In genomic region chr9:875119-875962, GRCh38 we compare ENCODE assay signal across 27 cellular contexts. TPM values are rescaled to one million over a fixed set of nuclear protein-coding genes. Genes with fewer than 3 reads are reported as not detected.
"Had no signal": no experiment of that assay in that cellular context is flagged by ENCODE, and none has a peak within 500 bp of the region (broad histone marks: within the 10 kb centered on the region; RNA-seq: fewer than 3 reads in every experiment).

No MANE protein-coding gene starts in this region.

- H3K4me3 ChIP-seq: breast epithelium, MG63 had no signal

- H3K4me1 Mint-ChIP-seq: activated naive CD4-positive, alpha-beta T cell treated with anti-CD3 and anti-CD28 coated beads, Interleukin-2, amount 10 ng/mL, durations not matched to agents 7 days and 5 days; T-helper 17 cell; WTC11 had no signal

- H3K27ac Mint-ChIP-seq: activated naive CD4-positive, alpha-beta T cell treated with anti-CD3 and anti-CD28 coated beads, Interleukin-2, amount 10 ng/mL, durations not matched to agents 7 days and 5 days; activated naive CD8-positive, alpha-beta T cell treated with anti-CD3 and anti-CD28 coated beads, Interleukin-2, amount 10 ng/mL, durations not matched to agents 7 days and 5 days; activated T-helper 2 cell treated with anti-CD3 and anti-CD28 coated beads, Interferon-gamma antibody, Interleukin-2, Interleukin-4, amounts not matched to agents 10 μg/mL and 5 μg/mL and 100 μg/mL, durations not matched to agents 14 hours and 24 hours and 36 hours; T-helper 17 cell; WTC11 had no signal

- H3K9me3 Mint-ChIP-seq: activated naive CD4-positive, alpha-beta T cell treated with anti-CD3 and anti-CD28 coated beads, Interleukin-2, amount 10 ng/mL, durations not matched to agents 7 days and 5 days; activated naive CD8-positive, alpha-beta T cell treated with anti-CD3 and anti-CD28 coated beads, Interleukin-2, amount 10 ng/mL, durations not matched to agents 7 days and 5 days; activated T-cell treated with anti-CD3 and anti-CD28 coated beads, Interleukin-2, amount 50 U/mL, for 4 hours; activated T-helper 2 cell treated with anti-CD3 and anti-CD28 coated beads, Interferon-gamma antibody, Interleukin-2, Interleukin-4, amounts not matched to agents 10 μg/mL and 5 μg/mL and 100 μg/mL, durations not matched to agents 14 hours and 24 hours and 36 hours; WTC11 had no signal

- H3K4me3 Mint-ChIP-seq: activated naive CD4-positive, alpha-beta T cell treated with anti-CD3 and anti-CD28 coated beads, Interleukin-2, amount 10 ng/mL, durations not matched to agents 7 days and 5 days; activated naive CD8-positive, alpha-beta T cell treated with anti-CD3 and anti-CD28 coated beads, Interleukin-2, amount 10 ng/mL, durations not matched to agents 7 days and 5 days; activated T-cell treated with anti-CD3 and anti-CD28 coated beads, Interleukin-2, amount 50 U/mL, for 4 hours; T-helper 17 cell; WTC11 had no signal

- DNase-seq: activated CD4-positive, alpha-beta T cell treated with anti-CD3 and anti-CD28 coated beads for 48 hours; activated CD4-positive, alpha-beta T cell treated with anti-CD3 and anti-CD28 coated beads, Interleukin-2, amount 50 U/mL, for 4 hours; activated CD4-positive, CD25-positive, alpha-beta regulatory T cell treated with anti-CD3 and anti-CD28 coated beads, Interleukin-2, amount 50 U/mL, for 72 hours; activated CD8-positive, alpha-beta memory T cell treated with anti-CD3 and anti-CD28 coated beads for 24 hours; activated gamma-delta T cell treated with Interleukin-2 at 50 U/mL for 16 hours; activated naive CD4-positive, alpha-beta T cell treated with anti-CD3 and anti-CD28 coated beads, Interleukin-2, amount 10 ng/mL, durations not matched to agents 7 days and 5 days; activated naive CD8-positive, alpha-beta T cell treated with anti-CD3 and anti-CD28 coated beads, Interleukin-2, amount 10 ng/mL, durations not matched to agents 7 days and 5 days; activated T-cell treated with anti-CD3 and anti-CD28 coated beads, Interleukin-2, amount 50 U/mL, for 4 hours; aorta; caudate nucleus; MG63; MV-4-11; NCI-H1092 treated with DMSO at 0.1 percent for 48 hours; NCI-H1417 treated with DMSO at 0.1 percent for 48 hours; NCI-H1694; NCI-H2029; NCI-H2107; NCI-H510A treated with DMSO at 0.1 percent for 48 hours; NCI-H69; SIG-M5; T-helper 17 cell; T-helper 9 cell had no signal

- H3K36me3 Mint-ChIP-seq: activated naive CD4-positive, alpha-beta T cell treated with anti-CD3 and anti-CD28 coated beads, Interleukin-2, amount 10 ng/mL, durations not matched to agents 7 days and 5 days; activated naive CD8-positive, alpha-beta T cell treated with anti-CD3 and anti-CD28 coated beads, Interleukin-2, amount 10 ng/mL, durations not matched to agents 7 days and 5 days; WTC11 had no signal

RNA-seq across cellular contexts. Expression of gene DMRT1, which starts 33.8 kb away (rescaled TPM):
- total RNA-seq: activated naive CD8-positive, alpha-beta T cell treated with anti-CD3 and anti-CD28 coated beads, Interleukin-2, amount 10 ng/mL, durations not matched to agents 7 days and 5 days; activated T-cell treated with anti-CD3 and anti-CD28 coated beads, Interleukin-2, amount 50 U/mL, for 4 hours; activated T-helper 2 cell treated with anti-CD3 and anti-CD28 coated beads, Interferon-gamma antibody, Interleukin-2, Interleukin-4, amounts not matched to agents 10 μg/mL and 5 μg/mL and 100 μg/mL, durations not matched to agents 14 hours and 24 hours and 36 hours; aorta; breast epithelium; chondrocyte; RPMI7951; T-helper 17 cell; WTC11 had no signal
- polyA plus RNA-seq: aorta had no signal
